ENCODE assay signal across 9 cellular contexts in the genomic region with DNA sequence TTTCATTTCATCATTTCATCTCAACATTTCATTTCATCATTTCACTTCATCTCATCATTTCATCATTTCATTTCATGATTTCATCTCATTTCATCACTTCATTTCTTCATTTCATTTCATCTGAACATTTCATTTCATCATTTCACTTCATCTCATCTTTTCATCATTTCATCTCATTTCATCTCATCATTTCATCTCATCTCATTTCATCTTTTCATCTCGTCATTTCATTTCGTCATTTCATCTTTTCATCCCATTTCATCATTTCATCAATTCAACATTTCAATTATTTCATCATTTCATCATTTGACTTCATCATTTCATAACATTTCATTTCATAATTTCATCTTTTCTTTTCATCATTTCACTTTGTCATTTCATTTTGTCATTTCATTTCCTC.
"Had no signal": no experiment of that assay in that cellular context is flagged by ENCODE, and none has a peak within 500 bp of the region (broad histone marks: within the 10 kb centered on the region; RNA-seq: fewer than 3 reads in every experiment).

No MANE protein-coding gene starts in this region.

- H3K9me3 Mint-ChIP-seq: HFFc6, IgD-negative memory B cell had no signal

- H3K4me1 Mint-ChIP-seq: IgD-negative memory B cell had no signal

- H3K27ac ChIP-seq: GM23248, HL-60 had no signal

- ATAC-seq: HCT116 had no signal

- H3K9me3 ChIP-seq: HAP-1 had no signal

- DNase-seq: GM23248, GOT3, H7, HFFc6, KG1 had no signal

- H2AFZ ChIP-seq: GM23248 had no signal

- H3K4me1 ChIP-seq: HAP-1 had no signal

- H3K27ac Mint-ChIP-seq: HFFc6, IgD-negative memory B cell had no signal

- H3K4me3 Mint-ChIP-seq: HFFc6, IgD-negative memory B cell had no signal

- H3K9ac ChIP-seq: GM23248 had no signal

- H3K4me3 ChIP-seq: GM23248, HAP-1 had no signal

- H3K36me3 ChIP-seq: HAP-1 had no signal
